Comparison of ENCODE assay signal across 8 cellular contexts in genomic region chr9:127776919-127777280, GRCh38. TPM values are rescaled to one million over a fixed set of nuclear protein-coding genes. Genes with fewer than 3 reads are reported as not detected.
A peak's percentile ranks its signal among the peaks of the same experiment; 100 is the strongest.
DNase-seq lines count a peak whose midpoint lies in the region; ATAC-seq and TF ChIP-seq lines count a peak whose summit lies in the region.

No MANE protein-coding gene starts in this region.

- H3K36me3 Mint-ChIP-seq in activated T-cell treated with anti-CD3 and anti-CD28 coated beads, Interleukin-2, amount 50 U/mL, for 24 hours (ENCODE audit: low read depth), result peaks cover 35% of the 10 kb centered on the region
- H3K36me3 Mint-ChIP-seq in T-cell, result peaks cover 5% of the 10 kb centered on the region
- H3K36me3 Mint-ChIP-seq in stimulated activated naive CD8-positive, alpha-beta T cell treated with anti-CD3 and anti-CD28 coated beads, Interleukin-15, Interleukin-2, amounts not matched to agents 100 ng/mL and 50 ng/mL, for 24 hours (ENCODE audit: low read depth), result peaks cover 12% of the 10 kb centered on the region

- no peak for DNase-seq in activated T-cell treated with anti-CD3 and anti-CD28 coated beads, Interleukin-2, amount 50 U/mL, for 24 hours
- DNase-seq in activated T-cell treated with anti-CD3 and anti-CD28 coated beads for 4 hours, result no peak
- DNase-seq in T-cell, result no peak
- no peak for DNase-seq in esophagus muscularis mucosa (ENCODE audit: extremely low spot score)
- no peak for DNase-seq in OCI-M1 (lab: John Stamatoyannopoulos, UW)
- no peak for DNase-seq in nucleus accumbens (lab: John Stamatoyannopoulos, UW)

- no peak overlapping the region for H3K27ac ChIP-seq in esophagus muscularis mucosa (replicated peaks in 1 of 4)

- no peak for TF ChIP-seq POLR2A in esophagus muscularis mucosa (IDR thresholded peaks at IDR 0.05; ENCODE audit: low read depth)

- H3K27ac Mint-ChIP-seq in activated T-cell treated with anti-CD3 and anti-CD28 coated beads, Interleukin-2, amount 50 U/mL, for 24 hours, result peak overlapping the region; percentile 97
- H3K27ac Mint-ChIP-seq in T-cell, result peak overlapping the region; percentile 96 to 99
- peak overlapping the region; percentile 99 for H3K27ac Mint-ChIP-seq in stimulated activated naive CD8-positive, alpha-beta T cell treated with anti-CD3 and anti-CD28 coated beads, Interleukin-15, Interleukin-2, amounts not matched to agents 100 ng/mL and 50 ng/mL, for 24 hours

- no peaks in the 10 kb centered on the region for H3K9me3 ChIP-seq in esophagus muscularis mucosa

- intact Hi-C loops in esophagus muscularis mucosa (cut with DNase I), result no loop called here

- POLR2A ChIA-PET in T-cell (lab: Charles Lee), result no interaction called here

- H3K27me3 Mint-ChIP-seq in activated T-cell treated with anti-CD3 and anti-CD28 coated beads, Interleukin-2, amount 50 U/mL, for 24 hours, result no peaks in the 10 kb centered on the region
- no peaks in the 10 kb centered on the region for H3K27me3 Mint-ChIP-seq in T-cell
- no peaks in the 10 kb centered on the region for H3K27me3 Mint-ChIP-seq in stimulated activated naive CD8-positive, alpha-beta T cell treated with anti-CD3 and anti-CD28 coated beads, Interleukin-15, Interleukin-2, amounts not matched to agents 100 ng/mL and 50 ng/mL, for 24 hours

- no peaks in the 10 kb centered on the region for H3K27me3 ChIP-seq in esophagus muscularis mucosa

- no peak for TF ChIP-seq CTCF in esophagus muscularis mucosa (IDR thresholded peaks at IDR 0.05)

- no peaks in the 10 kb centered on the region for H3K9me3 Mint-ChIP-seq in activated T-cell treated with anti-CD3 and anti-CD28 coated beads, Interleukin-2, amount 50 U/mL, for 24 hours
- no peaks in the 10 kb centered on the region for H3K9me3 Mint-ChIP-seq in T-cell
- H3K9me3 Mint-ChIP-seq in stimulated activated naive CD8-positive, alpha-beta T cell treated with anti-CD3 and anti-CD28 coated beads, Interleukin-15, Interleukin-2, amounts not matched to agents 100 ng/mL and 50 ng/mL, for 24 hours, result no peaks in the 10 kb centered on the region

- WGBS in esophagus muscularis mucosa, result 82% methylated on average over 4 of the region's 5 CpGs

- no peaks in the 10 kb centered on the region for H3K36me3 ChIP-seq in esophagus muscularis mucosa

- H3K4me3 ChIP-seq in esophagus muscularis mucosa, result peak overlapping the region; percentile 12 to 33 (median 20)

- no peak for TF ChIP-seq EP300 in esophagus muscularis mucosa (IDR thresholded peaks at IDR 0.05)

- peak overlapping the region; percentile 90 for H3K4me3 Mint-ChIP-seq in activated T-cell treated with anti-CD3 and anti-CD28 coated beads, Interleukin-2, amount 50 U/mL, for 24 hours
- peak overlapping the region; percentile 96 to 99 (median 98) for H3K4me3 Mint-ChIP-seq in T-cell
- H3K4me3 Mint-ChIP-seq in stimulated activated naive CD8-positive, alpha-beta T cell treated with anti-CD3 and anti-CD28 coated beads, Interleukin-15, Interleukin-2, amounts not matched to agents 100 ng/mL and 50 ng/mL, for 24 hours, result peak overlapping the region; percentile 98

- CTCF ChIA-PET in T-cell (lab: Charles Lee), result interaction anchor here in 1 of 2 donors (1.8 kb wide), 1 partner anchor 8 kb away, joined by 7 read pairs; the partner anchor contains the start of gene CDK9

- H3K4me1 ChIP-seq in esophagus muscularis mucosa, result peaks cover 8 to 17% (median 13%) of the 10 kb centered on the region in 4 donors

- H3K4me1 Mint-ChIP-seq in activated T-cell treated with anti-CD3 and anti-CD28 coated beads, Interleukin-2, amount 50 U/mL, for 24 hours (ENCODE audit: low read depth), result peaks cover 64% of the 10 kb centered on the region
- H3K4me1 Mint-ChIP-seq in T-cell, result peaks cover 54 to 69% (median 65%) of the 10 kb centered on the region in 3 donors
- peaks cover 65% of the 10 kb centered on the region for H3K4me1 Mint-ChIP-seq in stimulated activated naive CD8-positive, alpha-beta T cell treated with anti-CD3 and anti-CD28 coated beads, Interleukin-15, Interleukin-2, amounts not matched to agents 100 ng/mL and 50 ng/mL, for 24 hours (ENCODE audit: low read depth)

- ATAC-seq in T-cell (replicated peaks in 1 of 4) (no peak), HG03460 (IDR thresholded peaks at IDR 0.05; ENCODE audit: unreplicated experiment) (no peak)

RNA-seq across cellular contexts. Expression of gene SH2D3C, which starts 1.6 kb away (rescaled TPM):
- 10 to 100 TPM; 31.6 to 48.7 (median 47.7) TPM for total RNA-seq in T-cell
- 10 to 100 TPM in 3 of 4 donors, 1 to 10 TPM in 1; 5.0 to 18.1 (median 14.3) TPM for total RNA-seq in esophagus muscularis mucosa

RNA-seq across cellular contexts. Expression of gene CDK9, which starts 8.9 kb away (rescaled TPM):
- total RNA-seq in T-cell (100 to 1,000 TPM; 108 to 159 (median 147) TPM), esophagus muscularis mucosa (10 to 100 TPM; 54.4 to 79.6 (median 71.7) TPM)

RNA-seq across cellular contexts. Expression of gene FPGS, which starts 25.8 kb away (rescaled TPM):
- total RNA-seq in T-cell (100 to 1,000 TPM in 3 of 5 donors, 10 to 100 TPM in 2; 78.4 to 151 (median 139) TPM), esophagus muscularis mucosa (10 to 100 TPM; 36.1 to 56.3 (median 50.1) TPM)

RNA-seq across cellular contexts. Expression of gene TOR2A, which starts 41.8 kb away (rescaled TPM):
- total RNA-seq in T-cell, result 10 to 100 TPM in 3 of 5 donors, 1 to 10 TPM in 2; 7.7 to 18.4 (median 15.5) TPM
- total RNA-seq in esophagus muscularis mucosa, result 1 to 10 TPM; 5.4 to 9.2 (median 7.0) TPM
